Comparison of ENCODE assay signal across 9 cellular contexts in genomic region chrX:76279007-76279406, GRCh38.
DNase-seq lines count a peak whose midpoint lies in the region; ATAC-seq and TF ChIP-seq lines count a peak whose summit lies in the region.
"Had no signal": no experiment of that assay in that cellular context is flagged by ENCODE, and none has a peak within 500 bp of the region (broad histone marks: within the 10 kb centered on the region; RNA-seq: fewer than 3 reads in every experiment).

No MANE protein-coding gene starts in this region.

- POLR2A ChIA-PET in activated CD8-positive, alpha-beta T cell treated with anti-CD3 and anti-CD28 coated beads for 36 hours (lab: Charles Lee), result no interaction called here

- H3K79me1 ChIP-seq in trophoblast cell (ENCODE audit: low read length), result no peaks in the 10 kb centered on the region

- H3K9ac ChIP-seq in trophoblast cell (ENCODE audit: low read length), result no peak overlapping the region

- no peaks in the 10 kb centered on the region for H3K9me3 ChIP-seq in trophoblast cell (ENCODE audit: insufficient read depth, low read depth, low read length)

- no peak overlapping the region for H4K91ac ChIP-seq in trophoblast cell (ENCODE audit: low read depth, low read length)

- H3K27me3 Mint-ChIP-seq in HFFc6 (ENCODE audit: insufficient read depth), result no peaks in the 10 kb centered on the region
- no peaks in the 10 kb centered on the region for H3K27me3 Mint-ChIP-seq in activated CD8-positive, alpha-beta T cell treated with anti-CD3 and anti-CD28 coated beads for 36 hours

- no peak overlapping the region for H3K27ac ChIP-seq in trophoblast cell (ENCODE audit: low read depth, low read length)
- H3K27ac ChIP-seq: epithelial cell of prostate had no signal

- no peak overlapping the region for H3K18ac ChIP-seq in trophoblast cell (ENCODE audit: low read length)

- H3K4me3 Mint-ChIP-seq in HFFc6, result no peak overlapping the region
- H3K4me3 Mint-ChIP-seq in activated CD8-positive, alpha-beta T cell treated with anti-CD3 and anti-CD28 coated beads for 36 hours, result no peak overlapping the region

- CTCF ChIA-PET in activated CD8-positive, alpha-beta T cell treated with anti-CD3 and anti-CD28 coated beads for 36 hours (lab: Charles Lee), result interaction anchor here (0.7 to 2.1 kb wide), 9 partner anchors 42 to 277 kb away, joined by 3 to 46 read pairs (median 3); partner anchors contain the start of gene MAGEE1

- DNase-seq in NOMO-1 treated with DMSO at 0.1 percent for 48 hours (lab: John Stamatoyannopoulos, UW; ENCODE audit: unreplicated experiment), result peak; percentile 29
- no peak for DNase-seq in NOMO-1 treated with dmso at 0.1 percent for 144 hours (lab: John Stamatoyannopoulos, UW; ENCODE audit: unreplicated experiment)
- DNase-seq in HFFc6, result peak; percentile 20
- peak; percentile 59 for DNase-seq in NCI-H460 (ENCODE audit: extremely low read depth, low read depth)
- DNase-seq in activated CD8-positive, alpha-beta T cell treated with anti-CD3 and anti-CD28 coated beads for 36 hours, result peak; percentile 57
- DNase-seq in fibroblast of pulmonary artery (ENCODE audit: low read depth), result peak; percentile 64
- peak; percentile 11 to 66 for DNase-seq in trophoblast cell
- DNase-seq in COR-L47 (lab: John Stamatoyannopoulos, UW), result no peak

- H2BK12ac ChIP-seq in trophoblast cell (ENCODE audit: low read length), result no peak overlapping the region

- no peaks in the 10 kb centered on the region for H3K9me3 Mint-ChIP-seq in HFFc6
- no peaks in the 10 kb centered on the region for H3K9me3 Mint-ChIP-seq in activated CD8-positive, alpha-beta T cell treated with anti-CD3 and anti-CD28 coated beads for 36 hours

- H3K27ac Mint-ChIP-seq in HFFc6, result no peak overlapping the region
- no peak overlapping the region for H3K27ac Mint-ChIP-seq in activated CD8-positive, alpha-beta T cell treated with anti-CD3 and anti-CD28 coated beads for 36 hours

- H3K36me3 Mint-ChIP-seq in HFFc6 (ENCODE audit: low read depth), result no peaks in the 10 kb centered on the region
- no peaks in the 10 kb centered on the region for H3K36me3 Mint-ChIP-seq in activated CD8-positive, alpha-beta T cell treated with anti-CD3 and anti-CD28 coated beads for 36 hours (ENCODE audit: low read depth)

- no peak overlapping the region for H4K12ac ChIP-seq in trophoblast cell (ENCODE audit: low read depth, low read length)

- no peak overlapping the region for H2AK5ac ChIP-seq in trophoblast cell (ENCODE audit: low read length)

- H2BK5ac ChIP-seq in trophoblast cell (ENCODE audit: low read depth, low read length, poor library complexity), result no peak overlapping the region

- no peaks in the 10 kb centered on the region for H3K36me3 ChIP-seq in trophoblast cell (ENCODE audit: control insufficient read depth in 1 of 2, insufficient read depth in 2 of 2, low read length in 2 of 2)

- no peak overlapping the region for H3K4ac ChIP-seq in trophoblast cell (ENCODE audit: low read depth, low read length)

- peak; percentile 73 for TF ChIP-seq CTCF in HFFc6 (IDR thresholded peaks at IDR 0.05)
- peak; percentile 50 for TF ChIP-seq CTCF in activated CD8-positive, alpha-beta T cell treated with anti-CD3 and anti-CD28 coated beads for 36 hours (IDR thresholded peaks at IDR 0.05)
- TF ChIP-seq CTCF in fibroblast of pulmonary artery (IDR thresholded peaks at IDR 0.05; ENCODE audit: low read length, missing control alignments), result peak; percentile 56

- H3K23ac ChIP-seq in trophoblast cell (ENCODE audit: low read length), result no peak overlapping the region

- no peaks in the 10 kb centered on the region for H3K4me1 Mint-ChIP-seq in HFFc6 (ENCODE audit: low read depth)
- H3K4me1 Mint-ChIP-seq in activated CD8-positive, alpha-beta T cell treated with anti-CD3 and anti-CD28 coated beads for 36 hours (ENCODE audit: low read depth), result no peaks in the 10 kb centered on the region

- H3K4me1 ChIP-seq in trophoblast cell (ENCODE audit: control insufficient read depth in 1 of 2, insufficient read depth in 2 of 2, low read length in 2 of 2), result no peaks in the 10 kb centered on the region

- no peak overlapping the region for H4K8ac ChIP-seq in trophoblast cell (ENCODE audit: low read depth, low read length)

- no peak for ATAC-seq in activated CD8-positive, alpha-beta T cell treated with anti-CD3 and anti-CD28 coated beads for 36 hours

- intact Hi-C loops in activated CD8-positive, alpha-beta T cell treated with anti-CD3 and anti-CD28 coated beads for 36 hours (cut with micrococcal nuclease), result loop anchor here (2.0 kb wide), 1 partner anchor 176 kb away; no protein-coding TSS in a partner anchor

- H3K14ac ChIP-seq in trophoblast cell (ENCODE audit: low read length), result no peak overlapping the region

- no peak overlapping the region for H2BK120ac ChIP-seq in trophoblast cell (ENCODE audit: insufficient read depth, low read length, poor library complexity)

- no peaks in the 10 kb centered on the region for H3K79me2 ChIP-seq in trophoblast cell (ENCODE audit: control insufficient read depth, insufficient read depth, low read length, poor library complexity)

- no peak overlapping the region for H3K4me2 ChIP-seq in trophoblast cell (ENCODE audit: low read length)

- H3K4me3 ChIP-seq in fibroblast of pulmonary artery (replicated peaks; ENCODE audit: low read depth, low read length) (no peak overlapping the region), trophoblast cell (ENCODE audit: low read depth, low read length) (no peak overlapping the region)

- no peaks in the 10 kb centered on the region for H3K27me3 ChIP-seq in trophoblast cell (ENCODE audit: insufficient read depth, low read length)

- no peak overlapping the region for H2AFZ ChIP-seq in trophoblast cell (ENCODE audit: insufficient read depth, low read length, poor library complexity)

Comparison
In these comparisons a context has a peak if more than half of its experiments do, and no peak if none do; other contexts are left out.
1. DNase-seq: peak in NOMO-1 treated with DMSO at 0.1 percent for 48 hours (single experiment), HFFc6 (single experiment), NCI-H460 (single experiment), activated CD8-positive, alpha-beta T cell treated with anti-CD3 and anti-CD28 coated beads for 36 hours (single experiment), fibroblast of pulmonary artery (single experiment) and trophoblast cell (2 of 2); none in NOMO-1 treated with dmso at 0.1 percent for 144 hours (single experiment) and COR-L47 (single experiment).
2. Peak in every context shown above with its lines, with median percentiles within 50 percentile points of each other: CTCF ChIP-seq.